Comparison of ENCODE assay signal across 2 cellular contexts in genomic region chr2:190835303-190835930, GRCh38.
TF ChIP-seq lines count a peak whose summit lies in the region.

No MANE protein-coding gene starts in this region.

TF ChIP-seq in HCT116, 20 proteins besides CTCF, POLR2A, EP300 and RAD21:
- TF ChIP-seq ZFX (IDR thresholded peaks at IDR 0.05) (no peak), ZNF274 (IDR thresholded peaks at IDR 0.05; ENCODE audit: low read depth, low read length) (no peak), EZH2 (IDR thresholded peaks at IDR 0.05) (no peak), EZH2phosphoT487 (IDR thresholded peaks at IDR 0.05; ENCODE audit: borderline replicate concordance) (no peak), FOSL1 (IDR thresholded peaks at IDR 0.05; ENCODE audit: low read depth) (no peak), CBX3 (IDR thresholded peaks at IDR 0.05; ENCODE audit: low read depth) (no peak), CEBPB (IDR thresholded peaks at IDR 0.05; ENCODE audit: low read depth) (no peak), JUND (IDR thresholded peaks at IDR 0.05) (no peak), POLR2AphosphoS5 (IDR thresholded peaks at IDR 0.05; ENCODE audit: low read depth, low read length) (no peak), YY1 (IDR thresholded peaks at IDR 0.05; ENCODE audit: extremely low read depth, insufficient replicate concordance, low read depth, low read length) (no peak), ZBTB33 (IDR thresholded peaks at IDR 0.05; ENCODE audit: extremely low read depth, insufficient replicate concordance, low read length) (no peak)
- TF ChIP-seq, protein P1, sequence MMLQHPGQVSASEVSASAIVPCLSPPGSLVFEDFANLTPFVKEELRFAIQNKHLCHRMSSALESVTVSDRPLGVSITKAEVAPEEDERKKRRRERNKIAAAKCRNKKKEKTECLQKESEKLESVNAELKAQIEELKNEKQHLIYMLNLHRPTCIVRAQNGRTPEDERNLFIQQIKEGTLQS (IDR thresholded peaks at IDR 0.05): no peak
- TF ChIP-seq, protein P2, sequence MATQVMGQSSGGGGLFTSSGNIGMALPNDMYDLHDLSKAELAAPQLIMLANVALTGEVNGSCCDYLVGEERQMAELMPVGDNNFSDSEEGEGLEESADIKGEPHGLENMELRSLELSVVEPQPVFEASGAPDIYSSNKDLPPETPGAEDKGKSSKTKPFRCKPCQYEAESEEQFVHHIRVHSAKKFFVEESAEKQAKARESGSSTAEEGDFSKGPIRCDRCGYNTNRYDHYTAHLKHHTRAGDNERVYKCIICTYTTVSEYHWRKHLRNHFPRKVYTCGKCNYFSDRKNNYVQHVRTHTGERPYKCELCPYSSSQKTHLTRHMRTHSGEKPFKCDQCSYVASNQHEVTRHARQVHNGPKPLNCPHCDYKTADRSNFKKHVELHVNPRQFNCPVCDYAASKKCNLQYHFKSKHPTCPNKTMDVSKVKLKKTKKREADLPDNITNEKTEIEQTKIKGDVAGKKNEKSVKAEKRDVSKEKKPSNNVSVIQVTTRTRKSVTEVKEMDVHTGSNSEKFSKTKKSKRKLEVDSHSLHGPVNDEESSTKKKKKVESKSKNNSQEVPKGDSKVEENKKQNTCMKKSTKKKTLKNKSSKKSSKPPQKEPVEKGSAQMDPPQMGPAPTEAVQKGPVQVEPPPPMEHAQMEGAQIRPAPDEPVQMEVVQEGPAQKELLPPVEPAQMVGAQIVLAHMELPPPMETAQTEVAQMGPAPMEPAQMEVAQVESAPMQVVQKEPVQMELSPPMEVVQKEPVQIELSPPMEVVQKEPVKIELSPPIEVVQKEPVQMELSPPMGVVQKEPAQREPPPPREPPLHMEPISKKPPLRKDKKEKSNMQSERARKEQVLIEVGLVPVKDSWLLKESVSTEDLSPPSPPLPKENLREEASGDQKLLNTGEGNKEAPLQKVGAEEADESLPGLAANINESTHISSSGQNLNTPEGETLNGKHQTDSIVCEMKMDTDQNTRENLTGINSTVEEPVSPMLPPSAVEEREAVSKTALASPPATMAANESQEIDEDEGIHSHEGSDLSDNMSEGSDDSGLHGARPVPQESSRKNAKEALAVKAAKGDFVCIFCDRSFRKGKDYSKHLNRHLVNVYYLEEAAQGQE (IDR thresholded peaks at IDR 0.05; ENCODE audit: low read depth): no peak

TF ChIP-seq in GM23338, 12 proteins besides CTCF, POLR2A, EP300 and RAD21:
- TF ChIP-seq POLR2AphosphoS5 (IDR thresholded peaks at IDR 0.05; ENCODE audit: low read depth) (no peak), ETS1 (IDR thresholded peaks at IDR 0.05) (no peak), NANOG (IDR thresholded peaks at IDR 0.05; ENCODE audit: borderline replicate concordance) (no peak), STAT1 (IDR thresholded peaks at IDR 0.05; ENCODE audit: unreplicated experiment) (no peak), JUNB (IDR thresholded peaks at IDR 0.05; ENCODE audit: unreplicated experiment) (no peak), ZNF114 (CRISPR knock-in tag; IDR thresholded peaks at IDR 0.05) (no peak), CREB1 (CRISPR knock-in tag; IDR thresholded peaks at IDR 0.05; ENCODE audit: low read depth) (no peak), ZNF462 (CRISPR knock-in tag; IDR thresholded peaks at IDR 0.05) (no peak), EZH2 (IDR thresholded peaks at IDR 0.05; ENCODE audit: low read depth, unreplicated experiment) (no peak), EZH2phosphoT487 (IDR thresholded peaks at IDR 0.05; ENCODE audit: unreplicated experiment) (no peak), ZNF331 (CRISPR knock-in tag; IDR thresholded peaks at IDR 0.05; ENCODE audit: low read depth) (no peak)
- TF ChIP-seq, protein P2 (IDR thresholded peaks at IDR 0.05; ENCODE audit: unreplicated experiment): no peak
